Comparison of ENCODE assay signal across 1 cellular context in the genomic region with DNA sequence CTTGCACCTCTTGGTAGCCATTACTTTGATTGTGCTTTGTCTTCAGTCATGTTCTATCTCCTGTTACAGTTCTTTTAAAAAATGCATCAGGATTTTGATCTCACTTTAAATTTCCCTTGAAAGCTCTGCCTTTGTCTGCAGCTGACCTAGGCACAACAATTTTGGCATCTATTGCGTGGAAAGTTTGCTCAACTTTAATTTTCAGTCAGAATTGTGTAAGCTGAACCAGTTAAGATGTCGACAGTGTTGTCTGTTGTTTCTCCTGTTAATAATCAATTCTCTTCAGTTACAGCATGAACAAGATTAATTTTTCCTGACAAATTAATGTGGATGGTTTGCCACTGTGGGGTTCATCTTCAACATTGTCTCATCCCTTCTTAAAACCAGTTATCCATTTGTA.
TF ChIP-seq lines count a peak whose summit lies in the region.

No MANE protein-coding gene starts in this region.

TF ChIP-seq in liver, 16 proteins besides CTCF, POLR2A, EP300 and RAD21 (continued from another document):
- TF ChIP-seq, protein P1, sequence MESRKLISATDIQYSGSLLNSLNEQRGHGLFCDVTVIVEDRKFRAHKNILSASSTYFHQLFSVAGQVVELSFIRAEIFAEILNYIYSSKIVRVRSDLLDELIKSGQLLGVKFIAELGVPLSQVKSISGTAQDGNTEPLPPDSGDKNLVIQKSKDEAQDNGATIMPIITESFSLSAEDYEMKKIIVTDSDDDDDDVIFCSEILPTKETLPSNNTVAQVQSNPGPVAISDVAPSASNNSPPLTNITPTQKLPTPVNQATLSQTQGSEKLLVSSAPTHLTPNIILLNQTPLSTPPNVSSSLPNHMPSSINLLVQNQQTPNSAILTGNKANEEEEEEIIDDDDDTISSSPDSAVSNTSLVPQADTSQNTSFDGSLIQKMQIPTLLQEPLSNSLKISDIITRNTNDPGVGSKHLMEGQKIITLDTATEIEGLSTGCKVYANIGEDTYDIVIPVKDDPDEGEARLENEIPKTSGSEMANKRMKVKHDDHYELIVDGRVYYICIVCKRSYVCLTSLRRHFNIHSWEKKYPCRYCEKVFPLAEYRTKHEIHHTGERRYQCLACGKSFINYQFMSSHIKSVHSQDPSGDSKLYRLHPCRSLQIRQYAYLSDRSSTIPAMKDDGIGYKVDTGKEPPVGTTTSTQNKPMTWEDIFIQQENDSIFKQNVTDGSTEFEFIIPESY (IDR thresholded peaks at IDR 0.05): no peak
- TF ChIP-seq, protein P2, sequence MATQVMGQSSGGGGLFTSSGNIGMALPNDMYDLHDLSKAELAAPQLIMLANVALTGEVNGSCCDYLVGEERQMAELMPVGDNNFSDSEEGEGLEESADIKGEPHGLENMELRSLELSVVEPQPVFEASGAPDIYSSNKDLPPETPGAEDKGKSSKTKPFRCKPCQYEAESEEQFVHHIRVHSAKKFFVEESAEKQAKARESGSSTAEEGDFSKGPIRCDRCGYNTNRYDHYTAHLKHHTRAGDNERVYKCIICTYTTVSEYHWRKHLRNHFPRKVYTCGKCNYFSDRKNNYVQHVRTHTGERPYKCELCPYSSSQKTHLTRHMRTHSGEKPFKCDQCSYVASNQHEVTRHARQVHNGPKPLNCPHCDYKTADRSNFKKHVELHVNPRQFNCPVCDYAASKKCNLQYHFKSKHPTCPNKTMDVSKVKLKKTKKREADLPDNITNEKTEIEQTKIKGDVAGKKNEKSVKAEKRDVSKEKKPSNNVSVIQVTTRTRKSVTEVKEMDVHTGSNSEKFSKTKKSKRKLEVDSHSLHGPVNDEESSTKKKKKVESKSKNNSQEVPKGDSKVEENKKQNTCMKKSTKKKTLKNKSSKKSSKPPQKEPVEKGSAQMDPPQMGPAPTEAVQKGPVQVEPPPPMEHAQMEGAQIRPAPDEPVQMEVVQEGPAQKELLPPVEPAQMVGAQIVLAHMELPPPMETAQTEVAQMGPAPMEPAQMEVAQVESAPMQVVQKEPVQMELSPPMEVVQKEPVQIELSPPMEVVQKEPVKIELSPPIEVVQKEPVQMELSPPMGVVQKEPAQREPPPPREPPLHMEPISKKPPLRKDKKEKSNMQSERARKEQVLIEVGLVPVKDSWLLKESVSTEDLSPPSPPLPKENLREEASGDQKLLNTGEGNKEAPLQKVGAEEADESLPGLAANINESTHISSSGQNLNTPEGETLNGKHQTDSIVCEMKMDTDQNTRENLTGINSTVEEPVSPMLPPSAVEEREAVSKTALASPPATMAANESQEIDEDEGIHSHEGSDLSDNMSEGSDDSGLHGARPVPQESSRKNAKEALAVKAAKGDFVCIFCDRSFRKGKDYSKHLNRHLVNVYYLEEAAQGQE (IDR thresholded peaks at IDR 0.05): no peak
- TF ChIP-seq SP1 (IDR thresholded peaks at IDR 0.05) (no peak), FOXA1 (IDR thresholded peaks at IDR 0.05) (no peak), EGR1 (IDR thresholded peaks at IDR 0.05; ENCODE audit: low read depth in 2 of 2) (no peak), FOXA2 (IDR thresholded peaks at IDR 0.05) (no peak), RXRA (IDR thresholded peaks at IDR 0.05) (peak in 1 of 2 donors; percentile 61), HNF4A (conservative IDR thresholded peaks at IDR 0.05) (peak in 1 of 2 donors; percentile 43), YY1 (IDR thresholded peaks at IDR 0.05) (peak; percentile 36), JUND (IDR thresholded peaks at IDR 0.05) (no peak), HNF4G (IDR thresholded peaks at IDR 0.05) (no peak), GABPA (IDR thresholded peaks at IDR 0.05 in 1 of 2, conservative IDR thresholded peaks at IDR 0.05 in 1 of 2) (no peak)
- TF ChIP-seq, protein P3, sequence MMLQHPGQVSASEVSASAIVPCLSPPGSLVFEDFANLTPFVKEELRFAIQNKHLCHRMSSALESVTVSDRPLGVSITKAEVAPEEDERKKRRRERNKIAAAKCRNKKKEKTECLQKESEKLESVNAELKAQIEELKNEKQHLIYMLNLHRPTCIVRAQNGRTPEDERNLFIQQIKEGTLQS (IDR thresholded peaks at IDR 0.05): no peak
- TF ChIP-seq, protein P4, sequence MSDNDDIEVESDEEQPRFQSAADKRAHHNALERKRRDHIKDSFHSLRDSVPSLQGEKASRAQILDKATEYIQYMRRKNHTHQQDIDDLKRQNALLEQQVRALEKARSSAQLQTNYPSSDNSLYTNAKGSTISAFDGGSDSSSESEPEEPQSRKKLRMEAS (IDR thresholded peaks at IDR 0.05): no peak
TF ChIP-seq in liver: peak in this region for 3.
